Comparison of ENCODE assay signal across 13 cellular contexts in genomic region chr1:98121661-98122060, GRCh38.
DNase-seq lines count a peak whose midpoint lies in the region; ATAC-seq and TF ChIP-seq lines count a peak whose summit lies in the region.
"Had no signal": no experiment of that assay in that cellular context is flagged by ENCODE, and none has a peak within 500 bp of the region (broad histone marks: within the 10 kb centered on the region; RNA-seq: fewer than 3 reads in every experiment).

No MANE protein-coding gene starts in this region.

- in situ Hi-C loops in IMR-90 (cut with MboI; ENCODE audit: low sequenced_read_pairs) = no loop called here

- no peak overlapping the region for H3K14ac ChIP-seq in IMR-90 (replicated peaks; ENCODE audit: low read depth, low read length)

- H3K79me1 ChIP-seq in IMR-90 (ENCODE audit: low read depth in 1 of 2, low read length in 2 of 2) = no peaks in the 10 kb centered on the region

- H3K4me1 ChIP-seq in IMR-90 (ENCODE audit: control insufficient read depth, insufficient read depth, low read length) = no peaks in the 10 kb centered on the region
- H3K4me1 ChIP-seq: BLaER1 treated with 17β-estradiol and CSF1 and Interleukin-3, amounts not matched to agents 10 nM and 100 nM had no signal

- H2BK20ac ChIP-seq in IMR-90 (ENCODE audit: low read depth, low read length) = no peak overlapping the region

- H4K5ac ChIP-seq in IMR-90 (ENCODE audit: low read depth, low read length) = no peak overlapping the region

- intact Hi-C loops in IMR-90 (cut with micrococcal nuclease) = no loop called here

- H3K4ac ChIP-seq in IMR-90 (ENCODE audit: low read depth, low read length) = no peak overlapping the region

- TF ChIP-seq RAD21 in IMR-90 (IDR thresholded peaks at IDR 0.05; ENCODE audit: low read length) = no peak

- no CpG with 5 or more reads among the region's 1 CpG for WGBS in IMR-90 (ENCODE audit: extremely low coverage in 2 of 2, insufficient read length in 1 of 2), 2 experiments

- H3K27ac ChIP-seq in IMR-90 (ENCODE audit: insufficient read depth, low read length) = no peak overlapping the region
- H3K27ac ChIP-seq: 22Rv1; BLaER1 treated with 17β-estradiol and CSF1 and Interleukin-3, amounts not matched to agents 10 nM and 100 nM had no signal

- H3K18ac ChIP-seq in IMR-90 (ENCODE audit: low read depth, low read length) = no peak overlapping the region

- no peak overlapping the region for H2AK5ac ChIP-seq in IMR-90 (ENCODE audit: low read depth, low read length)

- no peak for ATAC-seq in IMR-90 (ENCODE audit: low read depth)
- ATAC-seq: GM12878 had no signal

- no peaks in the 10 kb centered on the region for H3K9me1 ChIP-seq in IMR-90 (ENCODE audit: insufficient read depth, low read length)

- no peak overlapping the region for H2AK9ac ChIP-seq in IMR-90 (replicated peaks; ENCODE audit: low read depth, low read length, poor library complexity)

- no peak for TF ChIP-seq POLR2A in IMR-90 (IDR thresholded peaks at IDR 0.05; ENCODE audit: low read depth, low read length)

- H2BK120ac ChIP-seq in IMR-90 (ENCODE audit: low read depth, low read length) = no peak overlapping the region

- H3K4me3 ChIP-seq in AG10803 (ENCODE audit: low read length) (no peak overlapping the region), IMR-90 (ENCODE audit: insufficient read depth, low read depth, low read length) (no peak overlapping the region), choroid plexus epithelial cell (ENCODE audit: low read depth, low read length) (no peak overlapping the region), skeletal muscle cell (ENCODE audit: low read depth, low read length) (no peak overlapping the region)
- H3K4me3 ChIP-seq: BLaER1 treated with 17β-estradiol and CSF1 and Interleukin-3, amounts not matched to agents 10 nM and 100 nM; GM12878 had no signal

- H2BK5ac ChIP-seq in IMR-90 (ENCODE audit: low read depth, low read length, poor library complexity, severe bottlenecking) = no peak overlapping the region

- TF ChIP-seq CTCF in AG10803 (conservative IDR thresholded peaks at IDR 0.05; ENCODE audit: low read length) = no peak
- TF ChIP-seq CTCF in IMR-90 (conservative IDR thresholded peaks at IDR 0.05; ENCODE audit: low read depth, low read length) = no peak
- TF ChIP-seq CTCF in choroid plexus epithelial cell (conservative IDR thresholded peaks at IDR 0.05; ENCODE audit: low read depth, low read length) = no peak

- no peak overlapping the region for H2AFZ ChIP-seq in IMR-90 (replicated peaks; ENCODE audit: low read length, poor library complexity)

- H3K56ac ChIP-seq in IMR-90 (ENCODE audit: extremely low read depth, insufficient read depth, low read length) = no peak overlapping the region

- CTCF ChIA-PET in IMR-90 (lab: Yijun Ruan, JAX) = no interaction called here

- no peak overlapping the region for H3K9ac ChIP-seq in IMR-90 (ENCODE audit: low read depth, low read length)
- H3K9ac ChIP-seq: BLaER1 treated with 17β-estradiol and CSF1 and Interleukin-3, amounts not matched to agents 10 nM and 100 nM had no signal

- no peak overlapping the region for H3K4me2 ChIP-seq in IMR-90 (ENCODE audit: low read depth, low read length)
- H3K4me2 ChIP-seq: BLaER1 treated with 17β-estradiol and CSF1 and Interleukin-3, amounts not matched to agents 10 nM and 100 nM had no signal

- H4K8ac ChIP-seq in IMR-90 (ENCODE audit: low read depth in 2 of 2, low read length in 2 of 2) = no peak overlapping the region

- H2BK15ac ChIP-seq in IMR-90 (ENCODE audit: low read depth, low read length) = no peak overlapping the region

- DNase-seq in AG10803 (ENCODE audit: low read depth) (peak; percentile 9), IMR-90 (peak; percentile 52), choroid plexus epithelial cell (ENCODE audit: low read depth) (peak; percentile 28), skeletal muscle cell (ENCODE audit: low read depth) (peak; percentile 21), NAMALWA (ENCODE audit: low spot score) (no peak), NCI-H1417 (lab: John Stamatoyannopoulos, UW) (no peak), NCI-H524 (lab: John Stamatoyannopoulos, UW) (no peak)
- DNase-seq: AML-193; CD4-positive, CD25-positive, alpha-beta regulatory T cell; DMS53 had no signal

- H3K9me3 ChIP-seq in IMR-90 (ENCODE audit: control insufficient read depth, insufficient read depth, low read length) = no peaks in the 10 kb centered on the region
- H3K9me3 ChIP-seq: BLaER1 treated with 17β-estradiol and CSF1 and Interleukin-3, amounts not matched to agents 10 nM and 100 nM had no signal

- POLR2A ChIA-PET in IMR-90 (lab: Charles Lee; ENCODE audit: unreplicated experiment) = no interaction called here

- dilution Hi-C loops in IMR-90 (cut with HindIII; ENCODE audit: low sequenced_read_pairs, unreplicated experiment) = no loop called here

- H3K27me3 ChIP-seq in IMR-90 (ENCODE audit: control insufficient read depth, insufficient read depth, low read length) = no peaks in the 10 kb centered on the region
- H3K27me3 ChIP-seq: BLaER1 treated with 17β-estradiol and CSF1 and Interleukin-3, amounts not matched to agents 10 nM and 100 nM had no signal

- no peak overlapping the region for H4K91ac ChIP-seq in IMR-90 (ENCODE audit: insufficient read depth, low read depth, low read length)

- H4K20me1 ChIP-seq in IMR-90 (ENCODE audit: insufficient read depth, low read length) = no peaks in the 10 kb centered on the region
- H4K20me1 ChIP-seq: BLaER1 treated with 17β-estradiol and CSF1 and Interleukin-3, amounts not matched to agents 10 nM and 100 nM had no signal

- BruUV-seq in IMR-90 (replicated peaks; lab: Mats Ljungman, UMichigan) = no TSS peak

- no peaks in the 10 kb centered on the region for H3K36me3 ChIP-seq in IMR-90 (ENCODE audit: control insufficient read depth, insufficient read depth, low read length)
- H3K36me3 ChIP-seq: BLaER1 treated with 17β-estradiol and CSF1 and Interleukin-3, amounts not matched to agents 10 nM and 100 nM had no signal

- H3K23ac ChIP-seq in IMR-90 (ENCODE audit: low read depth, low read length) = no peak overlapping the region

TF ChIP-seq in IMR-90, 13 proteins besides CTCF, POLR2A, EP300 and RAD21:
- TF ChIP-seq FOS (IDR thresholded peaks at IDR 0.05; ENCODE audit: low read depth, low read length) = no peak
- no peak for TF ChIP-seq BHLHE40 (IDR thresholded peaks at IDR 0.05; ENCODE audit: low read depth, low read length)
- no peak for TF ChIP-seq RFX5 (IDR thresholded peaks at IDR 0.05; ENCODE audit: low read depth, low read length)
- no peak for TF ChIP-seq USF2 (IDR thresholded peaks at IDR 0.05; ENCODE audit: low read depth, low read length)
- no peak for TF ChIP-seq RCOR1 (IDR thresholded peaks at IDR 0.05; ENCODE audit: insufficient replicate concordance, low read length)
- TF ChIP-seq SMC3 (IDR thresholded peaks at IDR 0.05; ENCODE audit: low read depth, low read length) = no peak
TF ChIP-seq in IMR-90: peak in this region for 0.

Comparison
In these comparisons a context has a peak if more than half of its experiments do, and no peak if none do; other contexts are left out.
1. DNase-seq: peak in AG10803 (single experiment), IMR-90 (single experiment), choroid plexus epithelial cell (single experiment) and skeletal muscle cell (single experiment); none in NAMALWA (single experiment), NCI-H1417 (0 of 3) and NCI-H524 (0 of 2).